13 cellular contexts compared by ENCODE assay signal in the genomic region with DNA sequence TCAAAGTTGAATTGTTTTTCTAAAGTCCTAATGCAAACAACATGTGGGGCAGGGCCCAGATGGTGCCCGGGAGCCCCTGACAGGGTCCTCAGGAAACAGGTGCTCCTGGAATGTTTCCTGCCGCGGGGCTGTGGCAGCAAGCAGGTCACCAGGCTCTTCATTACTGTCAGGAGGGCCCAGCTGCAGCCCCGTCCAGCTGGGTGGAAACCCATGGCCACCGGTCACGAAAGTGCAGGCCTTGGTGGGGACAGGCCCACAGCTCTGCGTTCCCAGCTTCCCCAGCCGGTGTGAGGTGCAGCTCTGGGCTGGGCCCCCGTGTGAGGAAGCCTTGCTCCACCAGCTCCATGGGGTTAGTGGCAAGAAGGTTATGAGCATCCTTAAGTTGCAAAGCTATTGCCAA.
"Had no signal": no experiment of that assay in that cellular context is flagged by ENCODE, and none has a peak within 500 bp of the region (broad histone marks: within the 10 kb centered on the region; RNA-seq: fewer than 3 reads in every experiment).

No MANE protein-coding gene starts in this region.

- H3K4me3 Mint-ChIP-seq: activated naive CD8-positive, alpha-beta T cell; activated T-helper 1 cell treated with anti-CD3 and anti-CD28 coated beads, Interleukin-12 subunit alpha, Interleukin-12 subunit beta, Interleukin-2, Interleukin-4 antibody, amounts not matched to agents 30 ng/mL and 10 ng/mL and 1 ng/mL, durations not matched to agents 14 hours and 24 hours and 36 hours; nephron had no signal

- H3K27ac ChIP-seq: tibial nerve had no signal

- H3K36me3 ChIP-seq: tibial nerve had no signal

- H3K4me3 ChIP-seq: tibial nerve had no signal

- ATAC-seq: stimulated activated naive CD8-positive, alpha-beta T cell treated with anti-CD3 and anti-CD28 coated beads, Interleukin-15, Interleukin-2, amounts not matched to agents 100 U/mL and 50 U/mL, for 24 hours had no signal

- H3K9me3 ChIP-seq: tibial nerve had no signal

- H3K9me3 Mint-ChIP-seq: activated T-helper 1 cell treated with anti-CD3 and anti-CD28 coated beads, Interleukin-12 subunit alpha, Interleukin-12 subunit beta, Interleukin-2, Interleukin-4 antibody, amounts not matched to agents 30 ng/mL and 10 ng/mL and 1 ng/mL, durations not matched to agents 14 hours and 24 hours and 36 hours had no signal

- H3K36me3 Mint-ChIP-seq: activated naive CD8-positive, alpha-beta T cell had no signal

- DNase-seq: activated CD4-positive, alpha-beta T cell treated with anti-CD3 and anti-CD28 coated beads, Interleukin-2, amount 50 U/mL, for 4 hours; effector memory CD4-positive, alpha-beta T cell; mammary epithelial cell; midbrain; stimulated activated CD4-positive, alpha-beta T cell treated with anti-CD3 and anti-CD28 coated beads, Interleukin-12 subunit alpha, Interleukin-12 subunit beta, amount 100 ng/mL, for 4 hours; stimulated activated CD4-positive, alpha-beta T cell treated with anti-CD3 and anti-CD28 coated beads, Interleukin-1b, Interleukin-23, amount 100 ng/mL, for 48 hours; stimulated activated naive CD8-positive, alpha-beta T cell treated with anti-CD3 and anti-CD28 coated beads, Interleukin-15, Interleukin-2, amounts not matched to agents 100 U/mL and 50 U/mL, for 24 hours; substantia nigra; T-helper 2 cell had no signal

- H3K27ac Mint-ChIP-seq: activated naive CD8-positive, alpha-beta T cell; activated T-helper 1 cell treated with anti-CD3 and anti-CD28 coated beads, Interleukin-12 subunit alpha, Interleukin-12 subunit beta, Interleukin-2, Interleukin-4 antibody, amounts not matched to agents 30 ng/mL and 10 ng/mL and 1 ng/mL, durations not matched to agents 14 hours and 24 hours and 36 hours; nephron had no signal
